In genomic region chr16:70685938-70686375, GRCh38 we compare ENCODE assay signal across 8 cellular contexts. TPM values are rescaled to one million over a fixed set of nuclear protein-coding genes. Genes with fewer than 3 reads are reported as not detected.
A peak's percentile ranks its signal among the peaks of the same experiment; 100 is the strongest.
DNase-seq lines count a peak whose midpoint lies in the region; ATAC-seq and TF ChIP-seq lines count a peak whose summit lies in the region.

Gene MTSS2 (minus strand): TSS chr16:70686053. CDS start chr16:70685791, 262 bp downstream.

- TF ChIP-seq CTCF in CD4-positive, alpha-beta T cell (IDR thresholded peaks at IDR 0.05) = no peak
- no peak for TF ChIP-seq CTCF in breast epithelium (IDR thresholded peaks at IDR 0.05)

- H3K36me3 Mint-ChIP-seq in CD4-positive, alpha-beta T cell (ENCODE audit: low read depth) = no peaks in the 10 kb centered on the region

- H3K27ac ChIP-seq in CD4-positive, alpha-beta T cell (ENCODE audit: low read depth, low read length) = no peak within 1 kb of the TSS
- peak within 1 kb of the TSS; percentile 92 to 93 for H3K27ac ChIP-seq in breast epithelium
- H3K27ac ChIP-seq in iPS DF 6.9 (ENCODE audit: low read length) = no peak within 1 kb of the TSS

- POLR2A ChIA-PET in CD4-positive, alpha-beta T cell (lab: Charles Lee) = no interaction called here

- peak within 1 kb of the TSS; percentile 61 to 94 (median 77) for H3K4me3 ChIP-seq in breast epithelium
- peak within 1 kb of the TSS; percentile 47 for H3K4me3 ChIP-seq in iPS DF 6.9 (ENCODE audit: low read length)

- TF ChIP-seq POLR2A in breast epithelium (IDR thresholded peaks at IDR 0.05) = no peak

- H3K36me3 ChIP-seq in breast epithelium = no peaks in the 10 kb centered on the region
- H3K36me3 ChIP-seq in iPS DF 6.9 (ENCODE audit: control insufficient read depth, insufficient read depth, low read length) = no peaks in the 10 kb centered on the region

- no CpG with 5 or more reads among the region's 72 CpGs for WGBS in iPS DF 6.9 (ENCODE audit: insufficient coverage, insufficient read length)

- ATAC-seq in CD4-positive, alpha-beta T cell (ENCODE audit: poor library complexity) = peak; percentile 72
- ATAC-seq in HG02870 (IDR thresholded peaks at IDR 0.05; ENCODE audit: unreplicated experiment) (no peak), GM21360 (IDR thresholded peaks at IDR 0.05; ENCODE audit: unreplicated experiment) (no peak)

- CTCF ChIA-PET in CD4-positive, alpha-beta T cell (lab: Charles Lee) = no interaction called here

- H3K4me1 ChIP-seq in breast epithelium (peaks cover 27 to 72% of the 10 kb centered on the region in 2 donors), iPS DF 6.9 (ENCODE audit: control insufficient read depth, insufficient read depth, low read length) (peaks cover 7% of the 10 kb centered on the region)

- no peaks in the 10 kb centered on the region for H3K9me3 ChIP-seq in CD4-positive, alpha-beta T cell (ENCODE audit: control insufficient read depth, low read length)
- H3K9me3 ChIP-seq in breast epithelium (no peaks in the 10 kb centered on the region), iPS DF 6.9 (ENCODE audit: control insufficient read depth, insufficient read depth, low read length) (no peaks in the 10 kb centered on the region)

- peak within 1 kb of the TSS; percentile 78 for H3K4me3 Mint-ChIP-seq in CD4-positive, alpha-beta T cell

- H3K4me1 Mint-ChIP-seq in CD4-positive, alpha-beta T cell (ENCODE audit: low read depth) = no peaks in the 10 kb centered on the region

- intact Hi-C loops in CD4-positive, alpha-beta T cell (cut with DNase I, micrococcal nuclease) = no loop called here
- intact Hi-C loops in breast epithelium (cut with DNase I; ENCODE audit: low total_unique reads) = no loop called here

- peak in 1 of 10 experiments; percentile 20 for DNase-seq in CD4-positive, alpha-beta T cell
- peak; percentile 80 for DNase-seq in HK-2 (ENCODE audit: unreplicated experiment)
- DNase-seq in breast epithelium (ENCODE audit: low spot score in 2 of 2) = peak; percentile 81 to 84
- no peak for DNase-seq in iPS DF 6.9 (ENCODE audit: low read depth, low spot score)
- peak; percentile 71 for DNase-seq in retina

- H3K9me3 Mint-ChIP-seq in CD4-positive, alpha-beta T cell = no peaks in the 10 kb centered on the region

- no peak within 1 kb of the TSS for H3K27ac Mint-ChIP-seq in CD4-positive, alpha-beta T cell

- peaks cover 31% of the 10 kb centered on the region for H3K27me3 ChIP-seq in CD4-positive, alpha-beta T cell (ENCODE audit: control insufficient read depth, insufficient read depth, low read length)
- no peaks in the 10 kb centered on the region for H3K27me3 ChIP-seq in breast epithelium
- no peaks in the 10 kb centered on the region for H3K27me3 ChIP-seq in iPS DF 6.9 (ENCODE audit: control insufficient read depth, insufficient read depth, low read length)

- peaks cover 10% of the 10 kb centered on the region for H3K27me3 Mint-ChIP-seq in CD4-positive, alpha-beta T cell

TF ChIP-seq in PFSK-1, 5 proteins besides CTCF, POLR2A, EP300 and RAD21:
- peak; percentile 34 for TF ChIP-seq FOXP2 (optimal IDR thresholded peaks at IDR 0.05; ENCODE audit: borderline replicate concordance, extremely low read depth, extremely low read length, insufficient read depth)
- no peak for TF ChIP-seq REST (IDR thresholded peaks at IDR 0.05; ENCODE audit: insufficient read depth in 1 of 2, low read depth in 2 of 2, low read length in 2 of 2)

RNA-seq across cellular contexts. Expression of gene MTSS2, which starts in this region (rescaled TPM):
- total RNA-seq in CD4-positive, alpha-beta T cell = 10 to 100 TPM; 15.4 to 16.4 TPM
- 124 TPM for polyA plus RNA-seq in PFSK-1 (2012; ENCODE audit: insufficient read length, low read depth)
- total RNA-seq in breast epithelium = 10 to 100 TPM in 2 of 3 donors, 1 to 10 TPM in 1; 9.4 to 28.8 (median 22.8) TPM

Comparison
In these comparisons a context has a peak if more than half of its experiments do, and no peak if none do; other contexts are left out.
1. H3K27ac ChIP-seq: peak in breast epithelium (2 of 2); none in CD4-positive, alpha-beta T cell (single experiment) and iPS DF 6.9 (single experiment).